In genomic region chr6:36928547-36928918, GRCh38 we compare ENCODE assay signal across 25 cellular contexts. TPM values are rescaled to one million over a fixed set of nuclear protein-coding genes. Genes with fewer than 3 reads are reported as not detected.
DNase-seq lines count a peak whose midpoint lies in the region; ATAC-seq, FAIRE-seq and TF ChIP-seq lines count a peak whose summit lies in the region.
"Had no signal": no experiment of that assay in that cellular context is flagged by ENCODE, and none has a peak within 500 bp of the region (broad histone marks: within the 10 kb centered on the region; RNA-seq: fewer than 3 reads in every experiment).

No MANE protein-coding gene starts in this region.

- TF ChIP-seq RAD21 in K562 (CRISPR knock-in tag; conservative IDR thresholded peaks at IDR 0.05 in 1 of 2, IDR thresholded peaks at IDR 0.05 in 1 of 2): no peak

- no peak overlapping the region for H3K23ac ChIP-seq in mesenchymal stem cell (ENCODE audit: low read length in 2 of 2)

- H2BK12ac ChIP-seq in mesenchymal stem cell (ENCODE audit: low read length in 2 of 2): no peak overlapping the region

- no peak overlapping the region for H3K27ac ChIP-seq in K562 (ENCODE audit: extremely low read depth, low read depth, low read length)
- no peak overlapping the region for H3K27ac ChIP-seq in mesenchymal stem cell (ENCODE audit: low read length, poor library complexity, severe bottlenecking)
- peak overlapping the region in 3 of 4 donors; percentile 10 to 55 (median 50) for H3K27ac ChIP-seq in transverse colon
- H3K27ac ChIP-seq: colonic mucosa had no signal

- POLR2A ChIA-PET in K562 (lab: Yijun Ruan, JAX): interaction anchor here (0.6 to 2.8 kb wide), 7 partner anchors 8 to 285 kb away, joined by 3 to 10 read pairs (median 3); partner anchors contain the start of gene PPIL1
- POLR2A ChIA-PET in Caco-2 (lab: Charles Lee): no interaction called here

- FAIRE-seq in K562 (lab: Jason Lieb, UNC): no peak

- in situ Hi-C loops in K562 (cut with MboI) (no loop called here), transverse colon (cut with MboI; ENCODE audit: low pct_ligation_motif_present in 1 of 4, low pct_unique_long_range_greater_than_20kb in 1 of 4, low sequenced_read_pairs in 3 of 4) (no loop called here)

- H4K8ac ChIP-seq in mesenchymal stem cell (ENCODE audit: low read length): no peak overlapping the region

- CTCF ChIA-PET in K562 (lab: Yijun Ruan, JAX; ENCODE audit: low intra/inter-chr PET ratio) (no interaction called here), Caco-2 (lab: Charles Lee) (no interaction called here)

- WGBS in K562 (ENCODE audit: insufficient coverage, low coverage, missing lambda C conversion rate): 9% methylated on average over 7 of the region's 7 CpGs
- 95% methylated on average over 7 of the region's 7 CpGs for WGBS in mesenchymal stem cell
- 66% methylated on average over 7 of the region's 7 CpGs; no CpG with 5 or more reads in 1 of the 2 donors for WGBS in transverse colon (ENCODE audit: low coverage in 1 of 2), 2 donors

- H3K18ac ChIP-seq in mesenchymal stem cell (ENCODE audit: low read depth in 1 of 2, low read length in 2 of 2): no peak overlapping the region

- DNase-seq in NCI-H748 (lab: John Stamatoyannopoulos, UW; ENCODE audit: unreplicated experiment): peak; percentile 25
- DNase-seq in NCI-H748 treated with DMSO at 0.1 percent for 48 hours (lab: John Stamatoyannopoulos, UW): no peak
- no peak for DNase-seq in K562 (ENCODE audit: extremely low read depth in 1 of 4, low spot score in 3 of 4)
- no peak for DNase-seq in mesenchymal stem cell
- peak; percentile 40 for DNase-seq in transverse colon
- DNase-seq in Caco-2: no peak
- no peak for DNase-seq in activated naive CD4-positive, alpha-beta T cell (lab: John Stamatoyannopoulos, UW)
- DNase-seq: ACHN; activated CD4-positive, alpha-beta T cell treated with anti-CD3 and anti-CD28 coated beads, Interleukin-2, amount 50 U/mL, for 4 hours; activated naive CD4-positive, alpha-beta T cell treated with anti-CD3 and anti-CD28 coated beads, Interleukin-2, amount 50 U/mL, for 16 hours; activated T-cell treated with anti-CD3 and anti-CD28 coated beads for 4 hours; CD4-positive, CD25-positive, alpha-beta regulatory T cell; colonic mucosa; kidney glomerular epithelial cell; midbrain; MM.1S; NCI-H2029; NCI-H774; PC-9; stimulated activated naive CD4-positive, alpha-beta T cell treated with Interleukin-2 at 50 U/mL for 16 hours; SW 1271 had no signal

- H2AFZ ChIP-seq in K562 (ENCODE audit: low read depth, low read length) (no peak overlapping the region), mesenchymal stem cell (ENCODE audit: low read depth, low read length) (no peak overlapping the region)
- H2AFZ ChIP-seq: PC-9 had no signal

- BruUV-seq in K562 (replicated peaks; lab: Mats Ljungman, UMichigan) (no TSS peak), Caco-2 (replicated peaks; lab: Mats Ljungman, UMichigan) (no TSS peak)

- H3K36me3 ChIP-seq in K562 (ENCODE audit: control insufficient read depth, insufficient read depth, low read length) (peaks cover 23% of the 10 kb centered on the region), mesenchymal stem cell (ENCODE audit: control insufficient read depth in 1 of 2, insufficient read depth in 2 of 2, low read depth in 1 of 2, low read length in 2 of 2) (peaks cover 2 to 20% of the 10 kb centered on the region in 2 experiments), transverse colon (no peaks in the 10 kb centered on the region), Caco-2 (ENCODE audit: control insufficient read depth, insufficient read depth, low read length) (no peaks in the 10 kb centered on the region)
- H3K36me3 ChIP-seq: colonic mucosa had no signal

- H3K9me3 ChIP-seq in K562 (replicated peaks; ENCODE audit: control insufficient read depth, insufficient read depth, low read depth, low read length): no peaks in the 10 kb centered on the region
- H3K9me3 ChIP-seq in mesenchymal stem cell (ENCODE audit: control insufficient read depth, low read length): no peaks in the 10 kb centered on the region
- H3K9me3 ChIP-seq in transverse colon: no peaks in the 10 kb centered on the region
- no peaks in the 10 kb centered on the region for H3K9me3 ChIP-seq in Caco-2
- H3K9me3 ChIP-seq: colonic mucosa had no signal

- H3K27me3 ChIP-seq in K562 (ENCODE audit: control insufficient read depth in 2 of 2, insufficient read depth in 2 of 2, low read length in 2 of 2) (peaks cover 2 to 7% of the 10 kb centered on the region in 2 experiments; a peak in 4 of 5 replicates), mesenchymal stem cell (ENCODE audit: control insufficient read depth in 1 of 2, insufficient read depth in 1 of 2, low read length in 2 of 2) (no peaks in the 10 kb centered on the region), transverse colon (no peaks in the 10 kb centered on the region), Caco-2 (replicated peaks; ENCODE audit: control insufficient read depth, insufficient read depth, low read length) (no peaks in the 10 kb centered on the region)
- H3K27me3 ChIP-seq: colonic mucosa had no signal

- no peaks in the 10 kb centered on the region for H3K4me1 Mint-ChIP-seq in Caco-2 (ENCODE audit: low read depth, unreplicated experiment)

- H3K14ac ChIP-seq in mesenchymal stem cell (ENCODE audit: low read length in 2 of 2): no peak overlapping the region

- no peaks in the 10 kb centered on the region for H3K9me3 Mint-ChIP-seq in Caco-2 (ENCODE audit: unreplicated experiment)
- H3K9me3 Mint-ChIP-seq: CD4-positive, CD25-positive, alpha-beta regulatory T cell had no signal

- no peaks in the 10 kb centered on the region for H3K79me1 ChIP-seq in mesenchymal stem cell (replicated peaks; ENCODE audit: low read length, poor library complexity, severe bottlenecking)

- intact Hi-C loops in K562 (cut with micrococcal nuclease) (no loop called here), transverse colon (cut with DNase I; ENCODE audit: low total_unique reads) (no loop called here), Caco-2 (cut with micrococcal nuclease; ENCODE audit: unreplicated experiment) (no loop called here)

- H3K4me3 Mint-ChIP-seq in Caco-2 (ENCODE audit: unreplicated experiment): no peak overlapping the region
- H3K4me3 Mint-ChIP-seq: CD4-positive, CD25-positive, alpha-beta regulatory T cell; type B pancreatic cell had no signal

- H4K91ac ChIP-seq in mesenchymal stem cell (ENCODE audit: low read length): no peak overlapping the region

- H3K79me2 ChIP-seq in K562 (ENCODE audit: control insufficient read depth, insufficient read depth, low read length): no peaks in the 10 kb centered on the region

- H3K9me1 ChIP-seq in K562 (ENCODE audit: control insufficient read depth, insufficient read depth, low read length): no peaks in the 10 kb centered on the region

- peak; percentile 0; the same call in 1 of the 2 replicates for TF ChIP-seq POLR2A in K562 (conservative IDR thresholded peaks at IDR 0.05)
- TF ChIP-seq POLR2A in transverse colon (IDR thresholded peaks at IDR 0.05): no peak

- no peak for TF ChIP-seq CTCF in K562 (IDR thresholded peaks at IDR 0.05 in 2 of 3, conservative IDR thresholded peaks at IDR 0.05 in 1 of 3; ENCODE audit: insufficient read depth in 2 of 3, low read depth in 1 of 3, low read length in 3 of 3)
- no peak for TF ChIP-seq CTCF in transverse colon (IDR thresholded peaks at IDR 0.05)
- TF ChIP-seq CTCF in Caco-2 (IDR thresholded peaks at IDR 0.05; ENCODE audit: insufficient read depth in 1 of 2, low read depth in 1 of 2, low read length in 1 of 2, severe bottlenecking in 1 of 2, unreplicated experiment in 1 of 2): no peak

- H3K4ac ChIP-seq in mesenchymal stem cell (ENCODE audit: low read depth in 1 of 2, low read length in 2 of 2): no peak overlapping the region

- no peaks in the 10 kb centered on the region for H3K27me3 Mint-ChIP-seq in Caco-2 (ENCODE audit: insufficient read depth, unreplicated experiment)
- H3K27me3 Mint-ChIP-seq: CD4-positive, CD25-positive, alpha-beta regulatory T cell; type B pancreatic cell had no signal

- H2BK5ac ChIP-seq in mesenchymal stem cell (ENCODE audit: low read depth, low read length, poor library complexity, severe bottlenecking): no peak overlapping the region

- H3K36me3 Mint-ChIP-seq in Caco-2 (ENCODE audit: insufficient read depth, unreplicated experiment): no peaks in the 10 kb centered on the region

- H3K4me2 ChIP-seq in K562 (ENCODE audit: insufficient read depth, low read length) (no peak overlapping the region), mesenchymal stem cell (ENCODE audit: low read length, poor library complexity, severe bottlenecking) (no peak overlapping the region)

- H2BK120ac ChIP-seq in mesenchymal stem cell (ENCODE audit: low read depth, low read length): no peak overlapping the region

- H2BK15ac ChIP-seq in mesenchymal stem cell (ENCODE audit: low read depth, poor library complexity, severe bottlenecking): no peak overlapping the region

- peaks cover 12% of the 10 kb centered on the region; the same call in 1 of the 2 replicates for H4K20me1 ChIP-seq in K562 (replicated peaks; ENCODE audit: control insufficient read depth, insufficient read depth, low read length)

- H3K27ac Mint-ChIP-seq in Caco-2 (ENCODE audit: unreplicated experiment): no peak overlapping the region
- H3K27ac Mint-ChIP-seq: CD4-positive, CD25-positive, alpha-beta regulatory T cell had no signal

- H3K9ac ChIP-seq in K562 (ENCODE audit: insufficient read depth in 1 of 2, low read depth in 2 of 2, low read length in 2 of 2) (peak overlapping the region in 1 of 2 experiments; percentile 57; a peak in 2 of 4 replicates), mesenchymal stem cell (ENCODE audit: low read length) (no peak overlapping the region)

- H2AK5ac ChIP-seq in mesenchymal stem cell (ENCODE audit: low read length, severe bottlenecking): peak overlapping the region; percentile 78

- ATAC-seq in K562: peak; percentile 57
- no peak for ATAC-seq in GM21576 (IDR thresholded peaks at IDR 0.05; ENCODE audit: unreplicated experiment)

- no peak overlapping the region for H3K4me3 ChIP-seq in K562
- no peak overlapping the region for H3K4me3 ChIP-seq in mesenchymal stem cell (ENCODE audit: insufficient read depth in 1 of 2, low read depth in 1 of 2, low read length in 2 of 2)
- no peak overlapping the region for H3K4me3 ChIP-seq in transverse colon
- no peak overlapping the region for H3K4me3 ChIP-seq in Caco-2 (ENCODE audit: low read depth, low read length)
- H3K4me3 ChIP-seq: colonic mucosa, PC-9 had no signal

- TF ChIP-seq EP300 in K562 (IDR thresholded peaks at IDR 0.05; ENCODE audit: low read length): no peak
- TF ChIP-seq EP300 in transverse colon (IDR thresholded peaks at IDR 0.05; ENCODE audit: low read depth): no peak

- peaks cover 0 to 7% of the 10 kb centered on the region in 2 experiments; a peak in 2 of 5 replicates for H3K4me1 ChIP-seq in K562 (replicated peaks in 1 of 2; ENCODE audit: control insufficient read depth in 2 of 2, insufficient read depth in 2 of 2, low read length in 2 of 2)
- peaks cover 26% of the 10 kb centered on the region for H3K4me1 ChIP-seq in mesenchymal stem cell (ENCODE audit: control insufficient read depth, insufficient read depth, low read depth, low read length)
- peaks cover 6 to 38% (median 13%) of the 10 kb centered on the region in 4 donors for H3K4me1 ChIP-seq in transverse colon
- no peaks in the 10 kb centered on the region for H3K4me1 ChIP-seq in Caco-2
- H3K4me1 ChIP-seq: colonic mucosa had no signal

RNA-seq across cellular contexts. Expression of gene PI16, which starts 26.0 kb away (rescaled TPM):
- 0.42 TPM in 1 of 2 replicates, not detected in the other for total RNA-seq in K562 (2011; cell fraction: chromatin; rRNA removed; ENCODE audit: low replicate concordance)
- total RNA-seq in K562 (2011; cell fraction: nucleolus; rRNA removed): 0.33 TPM in 1 of 2 replicates, not detected in the other
- total RNA-seq in K562 (2011; cell fraction: nucleoplasm; rRNA removed): 0.15 and 0.84 TPM in 2 replicates
- total RNA-seq in K562 (2014; rRNA removed) (0.12 and 0.18 TPM in 2 replicates), K562 (2014; rRNA removed; fragmentation: Illumina TruSeq; extraction: Trizol) (not detected in 2 replicates), K562 (2015; rRNA removed; fragmentation: Illumina TruSeq; extraction: Trizol) (not detected in 2 replicates), K562 (2021) (0.18 TPM in 1 of 2 replicates, not detected in the other), transverse colon (1 to 10 TPM in 2 of 4 donors, under 1 TPM in 1, not detected in 1; 0.60 to 5.6 (median 4.0) TPM), Caco-2 (2022) (not detected in 2 replicates)
- polyA plus RNA-seq in K562 (2011; rRNA removed) (0.06 TPM in 1 of 2 replicates, not detected in the other), K562 (2014; fragmentation: Illumina TruSeq; extraction: Trizol) (0.08 TPM in 1 of 2 replicates, not detected in the other), K562 (2014; fragmentation: Nextera tagmentation; extraction: Ambion mirVana) (not detected), K562 (2014; rRNA removed) (0.54 TPM in 1 of 2 replicates, not detected in the other)
- not detected in 2 replicates for polyA plus RNA-seq in K562 (2011; cell fraction: cytosol; rRNA removed)
- 0.06 and 0.13 TPM in 2 replicates for polyA plus RNA-seq in K562 (2011; cell fraction: nucleus; rRNA removed)
- 0.10 and 0.64 TPM in 2 replicates for polyA plus RNA-seq in K562 (2012)
- polyA minus RNA-seq in K562 (2011; rRNA and poly(A)+ RNA removed): not detected in 2 replicates
- polyA minus RNA-seq in K562 (2011; cell fraction: cytosol; rRNA and poly(A)+ RNA removed): not detected in 2 replicates
- polyA minus RNA-seq in K562 (2011; cell fraction: nucleus; rRNA and poly(A)+ RNA removed): 0.33 TPM in 1 of 2 replicates, not detected in the other
- not detected for polyA plus RNA-seq in mesenchymal stem cell (2013, experiment 1 of 2)
- not detected for polyA plus RNA-seq in mesenchymal stem cell (2013, experiment 2 of 2)
- total RNA-seq: H4, renal cortical epithelial cell had no signal

RNA-seq across cellular contexts. Expression of gene C6orf89, which starts 42.8 kb away (rescaled TPM):
- total RNA-seq in K562 (2011; cell fraction: chromatin; rRNA removed; ENCODE audit: low replicate concordance): 94.9 and 122 TPM in 2 replicates
- total RNA-seq in K562 (2011; cell fraction: nucleolus; rRNA removed): 56.4 and 60.3 TPM in 2 replicates
- total RNA-seq in K562 (2011; cell fraction: nucleoplasm; rRNA removed): 122 and 177 TPM in 2 replicates
- total RNA-seq in K562 (2014; rRNA removed) (47.2 and 63.5 TPM in 2 replicates), K562 (2014; rRNA removed; fragmentation: Illumina TruSeq; extraction: Trizol) (81.6 and 89.0 TPM in 2 replicates), K562 (2015; rRNA removed; fragmentation: Illumina TruSeq; extraction: Trizol) (56.9 and 58.5 TPM in 2 replicates), K562 (2021) (74.8 and 80.1 TPM in 2 replicates), transverse colon (10 to 100 TPM in 3 of 4 donors, 1 to 10 TPM in 1; 7.8 to 41.8 (median 28.2) TPM), Caco-2 (2022) (24.4 and 24.5 TPM in 2 replicates)
- polyA plus RNA-seq in K562 (2011; rRNA removed) (92.9 and 95.9 TPM in 2 replicates), K562 (2014; fragmentation: Illumina TruSeq; extraction: Trizol) (96.1 and 111 TPM in 2 replicates), K562 (2014; fragmentation: Nextera tagmentation; extraction: Ambion mirVana) (10 to 100 TPM; 35.2 to 41.9 TPM), K562 (2014; rRNA removed) (46.7 and 67.6 TPM in 2 replicates)
- 47.9 and 60.0 TPM in 2 replicates for polyA plus RNA-seq in K562 (2011; cell fraction: cytosol; rRNA removed)
- polyA plus RNA-seq in K562 (2011; cell fraction: nucleus; rRNA removed): 59.9 and 67.0 TPM in 2 replicates
- 71.0 and 74.5 TPM in 2 replicates for polyA plus RNA-seq in K562 (2012)
- 51.7 and 54.4 TPM in 2 replicates for polyA minus RNA-seq in K562 (2011; rRNA and poly(A)+ RNA removed)
- polyA minus RNA-seq in K562 (2011; cell fraction: cytosol; rRNA and poly(A)+ RNA removed): 23.9 and 29.3 TPM in 2 replicates
- polyA minus RNA-seq in K562 (2011; cell fraction: nucleus; rRNA and poly(A)+ RNA removed): 9.6 and 22.3 TPM in 2 replicates
- 42.2 TPM for polyA plus RNA-seq in mesenchymal stem cell (2013, experiment 1 of 2)
- polyA plus RNA-seq in mesenchymal stem cell (2013, experiment 2 of 2): 44.0 TPM

RNA-seq across cellular contexts. Expression of gene PPIL1, which starts 53.9 kb away (rescaled TPM):
- 16.9 and 22.0 TPM in 2 replicates for total RNA-seq in K562 (2011; cell fraction: chromatin; rRNA removed; ENCODE audit: low replicate concordance)
- 16.6 and 19.2 TPM in 2 replicates for total RNA-seq in K562 (2011; cell fraction: nucleolus; rRNA removed)
- 25.1 and 30.4 TPM in 2 replicates for total RNA-seq in K562 (2011; cell fraction: nucleoplasm; rRNA removed)
- 65.8 and 86.0 TPM in 2 replicates for total RNA-seq in K562 (2014; rRNA removed)
- total RNA-seq in K562 (2014; rRNA removed; fragmentation: Illumina TruSeq; extraction: Trizol): 130 and 132 TPM in 2 replicates
- total RNA-seq in K562 (2015; rRNA removed; fragmentation: Illumina TruSeq; extraction: Trizol): 107 and 119 TPM in 2 replicates
- 86.9 and 90.1 TPM in 2 replicates for total RNA-seq in K562 (2021)
- polyA plus RNA-seq in K562 (2011; rRNA removed): 113 and 137 TPM in 2 replicates
- polyA plus RNA-seq in K562 (2011; cell fraction: cytosol; rRNA removed): 95.1 and 112 TPM in 2 replicates
- 24.2 and 38.0 TPM in 2 replicates for polyA plus RNA-seq in K562 (2011; cell fraction: nucleus; rRNA removed)
- polyA plus RNA-seq in K562 (2012): 81.7 and 93.9 TPM in 2 replicates
- polyA plus RNA-seq in K562 (2014; fragmentation: Illumina TruSeq; extraction: Trizol): 116 and 156 TPM in 2 replicates
- 100 to 1,000 TPM; 195 to 205 TPM for polyA plus RNA-seq in K562 (2014; fragmentation: Nextera tagmentation; extraction: Ambion mirVana)
- polyA plus RNA-seq in K562 (2014; rRNA removed): 87.9 and 108 TPM in 2 replicates
- 105 and 126 TPM in 2 replicates for polyA minus RNA-seq in K562 (2011; rRNA and poly(A)+ RNA removed)
- polyA minus RNA-seq in K562 (2011; cell fraction: cytosol; rRNA and poly(A)+ RNA removed): 34.9 and 49.9 TPM in 2 replicates
- 11.2 and 16.2 TPM in 2 replicates for polyA minus RNA-seq in K562 (2011; cell fraction: nucleus; rRNA and poly(A)+ RNA removed)
- polyA plus RNA-seq in mesenchymal stem cell (2013, experiment 1 of 2): 33.0 TPM
- 34.8 TPM for polyA plus RNA-seq in mesenchymal stem cell (2013, experiment 2 of 2)
- 1 to 10 TPM in 3 of 4 donors, under 1 TPM in 1; 1.00 to 5.6 (median 3.3) TPM for total RNA-seq in transverse colon
- 57.7 and 61.2 TPM in 2 replicates for total RNA-seq in Caco-2 (2022)

RNA-seq across cellular contexts. Expression of gene MTCH1, which starts 57.5 kb away (rescaled TPM):
- 102 and 218 TPM in 2 replicates for total RNA-seq in K562 (2011; cell fraction: chromatin; rRNA removed; ENCODE audit: low replicate concordance)
- 162 and 195 TPM in 2 replicates for total RNA-seq in K562 (2011; cell fraction: nucleolus; rRNA removed)
- total RNA-seq in K562 (2011; cell fraction: nucleoplasm; rRNA removed): 126 and 134 TPM in 2 replicates
- total RNA-seq in K562 (2014; rRNA removed): 118 and 148 TPM in 2 replicates
- total RNA-seq in K562 (2014; rRNA removed; fragmentation: Illumina TruSeq; extraction: Trizol): 98.3 and 112 TPM in 2 replicates
- 114 and 122 TPM in 2 replicates for total RNA-seq in K562 (2015; rRNA removed; fragmentation: Illumina TruSeq; extraction: Trizol)
- total RNA-seq in K562 (2021): 153 and 161 TPM in 2 replicates
- polyA plus RNA-seq in K562 (2011; rRNA removed): 135 and 137 TPM in 2 replicates
- 156 and 157 TPM in 2 replicates for polyA plus RNA-seq in K562 (2011; cell fraction: cytosol; rRNA removed)
- polyA plus RNA-seq in K562 (2011; cell fraction: nucleus; rRNA removed): 338 and 345 TPM in 2 replicates
- polyA plus RNA-seq in K562 (2012): 148 and 189 TPM in 2 replicates
- polyA plus RNA-seq in K562 (2014; fragmentation: Illumina TruSeq; extraction: Trizol): 125 and 128 TPM in 2 replicates
- 10 to 100 TPM in 1 of 2 experiments, 1 to 10 TPM in 1; 7.9 to 14.1 TPM for polyA plus RNA-seq in K562 (2014; fragmentation: Nextera tagmentation; extraction: Ambion mirVana)
- polyA plus RNA-seq in K562 (2014; rRNA removed): 102 and 116 TPM in 2 replicates
- polyA minus RNA-seq in K562 (2011; rRNA and poly(A)+ RNA removed): 101 and 125 TPM in 2 replicates
- polyA minus RNA-seq in K562 (2011; cell fraction: cytosol; rRNA and poly(A)+ RNA removed): 65.4 and 66.7 TPM in 2 replicates
- 139 and 166 TPM in 2 replicates for polyA minus RNA-seq in K562 (2011; cell fraction: nucleus; rRNA and poly(A)+ RNA removed)
- polyA plus RNA-seq in mesenchymal stem cell (2013, experiment 1 of 2): 154 TPM
- 157 TPM for polyA plus RNA-seq in mesenchymal stem cell (2013, experiment 2 of 2)
- 100 to 1,000 TPM; 123 to 190 (median 152) TPM for total RNA-seq in transverse colon
- total RNA-seq in Caco-2 (2022): 170 and 178 TPM in 2 replicates

Comparison
In these comparisons a context has a peak if more than half of its experiments do, and no peak if none do; other contexts are left out.
1. DNase-seq: peak in NCI-H748 (single experiment) and transverse colon (single experiment); none in NCI-H748 treated with DMSO at 0.1 percent for 48 hours (single experiment), K562 (0 of 4), mesenchymal stem cell (single experiment), Caco-2 (0 of 2) and activated naive CD4-positive, alpha-beta T cell (0 of 4).
2. H3K27ac ChIP-seq: peak in transverse colon (3 of 4); none in K562 (single experiment) and mesenchymal stem cell (single experiment).